Comparison of ENCODE assay signal across 15 cellular contexts in genomic region chr7:148763622-148764021, GRCh38.
A peak's percentile ranks its signal among the peaks of the same experiment; 100 is the strongest.
DNase-seq lines count a peak whose midpoint lies in the region; ATAC-seq and TF ChIP-seq lines count a peak whose summit lies in the region.
"Had no signal": no experiment of that assay in that cellular context is flagged by ENCODE, and none has a peak within 500 bp of the region (broad histone marks: within the 10 kb centered on the region; RNA-seq: fewer than 3 reads in every experiment).

No MANE protein-coding gene starts in this region.

- no peak for ATAC-seq in HG02870 (IDR thresholded peaks at IDR 0.05; ENCODE audit: unreplicated experiment)
- no peak for ATAC-seq in lower lobe of right lung

- H3K4me1 ChIP-seq in adipocyte (ENCODE audit: control insufficient read depth, insufficient read depth, low read length) (no peaks in the 10 kb centered on the region), mesendoderm (ENCODE audit: control insufficient read depth, low read depth, low read length) (no peaks in the 10 kb centered on the region), lower lobe of right lung (no peaks in the 10 kb centered on the region)

- TF ChIP-seq CTCF in AG10803 (conservative IDR thresholded peaks at IDR 0.05; ENCODE audit: low read length) (no peak), fibroblast of the aortic adventitia (IDR thresholded peaks at IDR 0.05; ENCODE audit: insufficient read depth, low read length) (no peak), lower lobe of right lung (IDR thresholded peaks at IDR 0.05) (no peak)

- peak; percentile 2 for DNase-seq in AG10803 (ENCODE audit: low read depth)
- peak; percentile 7 for DNase-seq in EL
- DNase-seq in adipocyte (ENCODE audit: low read depth), result peak; percentile 35
- peak; percentile 4 for DNase-seq in fibroblast of the aortic adventitia (ENCODE audit: low read depth)
- no peak for DNase-seq in mesendoderm
- no peak for DNase-seq in lower lobe of right lung
- DNase-seq in NCI-H2029 (lab: John Stamatoyannopoulos, UW), result no peak
- DNase-seq: CD4-positive, CD25-positive, alpha-beta regulatory T cell; NCI-H1105 treated with DMSO at 0.1 percent for 48 hours; NCI-H187 treated with DMSO at 0.1 percent for 48 hours; NCI-H446 treated with DMSO at 0.1 percent for 48 hours; PC-9; SJCRH30; SW 1271 had no signal

- H3K27me3 ChIP-seq in adipocyte (replicated peaks; ENCODE audit: control insufficient read depth, insufficient read depth, low read length), result no peaks in the 10 kb centered on the region
- H3K27me3 ChIP-seq in mesendoderm (ENCODE audit: insufficient read depth, low read length, poor library complexity), result no peaks in the 10 kb centered on the region
- no peaks in the 10 kb centered on the region for H3K27me3 ChIP-seq in lower lobe of right lung (ENCODE audit: low read depth)
- H3K27me3 ChIP-seq: SJCRH30 had no signal

- H3K4me3 ChIP-seq in AG10803 (ENCODE audit: low read length) (no peak overlapping the region), adipocyte (ENCODE audit: low read length) (no peak overlapping the region), fibroblast of the aortic adventitia (ENCODE audit: low read depth, low read length) (no peak overlapping the region), mesendoderm (ENCODE audit: low read length) (no peak overlapping the region), lower lobe of right lung (no peak overlapping the region)
- H3K4me3 ChIP-seq: PC-9, SJCRH30 had no signal

- no peak overlapping the region for H3K23ac ChIP-seq in mesendoderm (ENCODE audit: low read length)

- no peak overlapping the region for H4K5ac ChIP-seq in mesendoderm (ENCODE audit: low read length)

- H3K18ac ChIP-seq in mesendoderm (ENCODE audit: low read length), result no peak overlapping the region

- H2AK5ac ChIP-seq in mesendoderm (ENCODE audit: low read length), result no peak overlapping the region

- H3K4ac ChIP-seq in mesendoderm (ENCODE audit: low read depth, low read length), result no peak overlapping the region

- intact Hi-C loops in lower lobe of right lung (cut with DNase I), result no loop called here

- H2BK15ac ChIP-seq in mesendoderm (replicated peaks; ENCODE audit: low read depth), result no peak overlapping the region

- H3K56ac ChIP-seq in mesendoderm (ENCODE audit: low read length), result no peak overlapping the region

- H3K79me2 ChIP-seq in mesendoderm (ENCODE audit: control insufficient read depth, insufficient read depth, low read length), result no peaks in the 10 kb centered on the region

- no peak overlapping the region for H3K4me2 ChIP-seq in mesendoderm (ENCODE audit: low read length)
- H3K4me2 ChIP-seq: PC-9 had no signal

- H3K9me3 ChIP-seq in adipocyte (ENCODE audit: control insufficient read depth, low read length) (no peaks in the 10 kb centered on the region), lower lobe of right lung (no peaks in the 10 kb centered on the region)
- H3K9me3 ChIP-seq: SJCRH30 had no signal

- H3K9ac ChIP-seq in adipocyte (ENCODE audit: low read length) (no peak overlapping the region), mesendoderm (ENCODE audit: low read length) (no peak overlapping the region)

- H4K8ac ChIP-seq in mesendoderm (ENCODE audit: low read depth, low read length), result no peak overlapping the region

- H3K27ac ChIP-seq in mesendoderm (ENCODE audit: low read depth, low read length) (no peak overlapping the region), lower lobe of right lung (no peak overlapping the region)
- H3K27ac ChIP-seq: PC-9, SJCRH30 had no signal

- peaks cover 60% of the 10 kb centered on the region for H3K36me3 ChIP-seq in adipocyte (ENCODE audit: control insufficient read depth, insufficient read depth, low read length, severe bottlenecking)
- no peaks in the 10 kb centered on the region for H3K36me3 ChIP-seq in mesendoderm (ENCODE audit: control insufficient read depth, insufficient read depth, low read length)
- H3K36me3 ChIP-seq in lower lobe of right lung, result peaks cover 76% of the 10 kb centered on the region

- no peak overlapping the region for H2BK5ac ChIP-seq in mesendoderm (ENCODE audit: low read length)

- no peaks in the 10 kb centered on the region for H3K79me1 ChIP-seq in mesendoderm (ENCODE audit: low read length)

- H2BK120ac ChIP-seq in mesendoderm (ENCODE audit: low read depth, low read length), result no peak overlapping the region

Comparison
In these comparisons a context has a peak if more than half of its experiments do, and no peak if none do; other contexts are left out.
1. DNase-seq: peak in AG10803 (single experiment), EL (single experiment), adipocyte (single experiment) and fibroblast of the aortic adventitia (single experiment); none in mesendoderm (single experiment), lower lobe of right lung (single experiment) and NCI-H2029 (single experiment).